Comparison of ENCODE assay signal across 16 cellular contexts in genomic region chr19:40393894-40394815, GRCh38. TPM values are rescaled to one million over a fixed set of nuclear protein-coding genes. Genes with fewer than 3 reads are reported as not detected.
A peak's percentile ranks its signal among the peaks of the same experiment; 100 is the strongest.
DNase-seq lines count a peak whose midpoint lies in the region; ATAC-seq and TF ChIP-seq lines count a peak whose summit lies in the region.
"Had no signal": no experiment of that assay in that cellular context is flagged by ENCODE, and none has a peak within 500 bp of the region (broad histone marks: within the 10 kb centered on the region; RNA-seq: fewer than 3 reads in every experiment).

No MANE protein-coding gene starts in this region.

- H3K4me1 Mint-ChIP-seq in neural crest cell = peaks cover 3% of the 10 kb centered on the region
- peaks cover 4% of the 10 kb centered on the region for H3K4me1 Mint-ChIP-seq in stimulated activated memory B cell treated with anti-CD40 and anti-IgM and Interleukin-4, amounts not matched to agents 10 μg/mL and 1 μg/mL and 100 μg/mL, for 72 hours
- H3K4me1 Mint-ChIP-seq in activated T-cell treated with anti-CD3 and anti-CD28 coated beads, Interleukin-2, amount 50 U/mL, for 24 hours (ENCODE audit: low read depth) = peaks cover 1% of the 10 kb centered on the region

- intact Hi-C loops in PC-9 (cut with micrococcal nuclease; ENCODE audit: unreplicated experiment) = loop anchor here (2.0 to 10.0 kb wide), 3 partner anchors 47 to 131 kb away; partner anchors contain the start of genes BLVRB, C19orf47 and PLD3

- H3K36me3 Mint-ChIP-seq in neural crest cell (ENCODE audit: low read depth) = no peaks in the 10 kb centered on the region
- H3K36me3 Mint-ChIP-seq in stimulated activated memory B cell treated with anti-CD40 and anti-IgM and Interleukin-4, amounts not matched to agents 10 μg/mL and 1 μg/mL and 100 μg/mL, for 72 hours = peaks cover 3% of the 10 kb centered on the region
- no peaks in the 10 kb centered on the region for H3K36me3 Mint-ChIP-seq in activated T-cell treated with anti-CD3 and anti-CD28 coated beads, Interleukin-2, amount 50 U/mL, for 24 hours (ENCODE audit: low read depth)

- no peaks in the 10 kb centered on the region for H3K9me3 ChIP-seq in PC-9 (ENCODE audit: insufficient read depth, low read depth)

- TF ChIP-seq CTCF in PC-9 (conservative IDR thresholded peaks at IDR 0.05) = no peak
- no peak for TF ChIP-seq CTCF in neural crest cell (conservative IDR thresholded peaks at IDR 0.05)

- H3F3A ChIP-seq in PC-9 (ENCODE audit: insufficient read depth, low read depth) = no peaks in the 10 kb centered on the region

- no peak overlapping the region for H3K27ac ChIP-seq in PC-9

- POLR2A ChIA-PET in PC-9 (lab: Charles Lee; ENCODE audit: unreplicated experiment) = no interaction called here

- H3K36me3 ChIP-seq in H7 (replicated peaks; ENCODE audit: control insufficient read depth, insufficient read depth, low read length) = no peaks in the 10 kb centered on the region
- H3K36me3 ChIP-seq in PC-9 (ENCODE audit: low read depth) = no peaks in the 10 kb centered on the region

- no peak overlapping the region for H2AFZ ChIP-seq in PC-9

- H3K9me3 Mint-ChIP-seq in neural crest cell = no peaks in the 10 kb centered on the region
- H3K9me3 Mint-ChIP-seq in stimulated activated memory B cell treated with anti-CD40 and anti-IgM and Interleukin-4, amounts not matched to agents 10 μg/mL and 1 μg/mL and 100 μg/mL, for 72 hours = no peaks in the 10 kb centered on the region
- no peaks in the 10 kb centered on the region for H3K9me3 Mint-ChIP-seq in activated T-cell treated with anti-CD3 and anti-CD28 coated beads, Interleukin-2, amount 50 U/mL, for 24 hours
- H3K9me3 Mint-ChIP-seq: CD4-positive, alpha-beta T cell; IgD-negative memory B cell had no signal

- H3K4me3 Mint-ChIP-seq in neural crest cell = no peak overlapping the region
- H3K4me3 Mint-ChIP-seq in stimulated activated memory B cell treated with anti-CD40 and anti-IgM and Interleukin-4, amounts not matched to agents 10 μg/mL and 1 μg/mL and 100 μg/mL, for 72 hours = no peak overlapping the region
- no peak overlapping the region for H3K4me3 Mint-ChIP-seq in activated T-cell treated with anti-CD3 and anti-CD28 coated beads, Interleukin-2, amount 50 U/mL, for 24 hours
- H3K4me3 Mint-ChIP-seq: B cell; CD4-positive, alpha-beta T cell; IgD-negative memory B cell had no signal

- no peaks in the 10 kb centered on the region for H3K27me3 Mint-ChIP-seq in neural crest cell (ENCODE audit: low read depth)
- peaks cover 15% of the 10 kb centered on the region for H3K27me3 Mint-ChIP-seq in stimulated activated memory B cell treated with anti-CD40 and anti-IgM and Interleukin-4, amounts not matched to agents 10 μg/mL and 1 μg/mL and 100 μg/mL, for 72 hours
- no peaks in the 10 kb centered on the region for H3K27me3 Mint-ChIP-seq in activated T-cell treated with anti-CD3 and anti-CD28 coated beads, Interleukin-2, amount 50 U/mL, for 24 hours
- H3K27me3 Mint-ChIP-seq: CD4-positive, alpha-beta T cell had no signal

- DNase-seq in H7 = peak; percentile 61
- DNase-seq in PC-9 = no peak
- DNase-seq in neural crest cell (ENCODE audit: low read depth, low spot score) = no peak
- DNase-seq in DMS153 treated with DMSO at 0.1 percent for 48 hours (lab: John Stamatoyannopoulos, UW; ENCODE audit: unreplicated experiment) = no peak
- DNase-seq in activated T-cell treated with anti-CD3 and anti-CD28 coated beads, Interleukin-2, amount 50 U/mL, for 24 hours = no peak
- DNase-seq in T-helper 1 cell = no peak
- DNase-seq: C1 segment of cervical spinal cord; CD4-positive, alpha-beta T cell; DMS53; GOT3; HCEC 1CT had no signal

- peak; percentile 11 for ATAC-seq in stimulated activated memory B cell treated with anti-CD40 and anti-IgM and Interleukin-4, amounts not matched to agents 10 μg/mL and 1 μg/mL and 100 μg/mL, for 72 hours

- peak overlapping the region; percentile 77; the same call in 1 of the 2 replicates for H3K4me2 ChIP-seq in PC-9

- peaks cover 10% of the 10 kb centered on the region for H3K27me3 ChIP-seq in H7 (ENCODE audit: control insufficient read depth, insufficient read depth, low read length)
- no peaks in the 10 kb centered on the region for H3K27me3 ChIP-seq in PC-9 (ENCODE audit: insufficient read depth, low read depth)

- peak overlapping the region; percentile 84 for H3K27ac Mint-ChIP-seq in neural crest cell (ENCODE audit: unreplicated experiment)
- no peak overlapping the region for H3K27ac Mint-ChIP-seq in stimulated activated memory B cell treated with anti-CD40 and anti-IgM and Interleukin-4, amounts not matched to agents 10 μg/mL and 1 μg/mL and 100 μg/mL, for 72 hours
- H3K27ac Mint-ChIP-seq in activated T-cell treated with anti-CD3 and anti-CD28 coated beads, Interleukin-2, amount 50 U/mL, for 24 hours = no peak overlapping the region
- H3K27ac Mint-ChIP-seq: B cell; CD4-positive, alpha-beta T cell; IgD-negative memory B cell had no signal

- no peaks in the 10 kb centered on the region for H3K9me2 ChIP-seq in PC-9 (ENCODE audit: insufficient read depth)

- no peak overlapping the region for H3K4me3 ChIP-seq in H7 (ENCODE audit: insufficient read depth, low read depth, low read length)
- no peak overlapping the region for H3K4me3 ChIP-seq in PC-9
- H3K4me3 ChIP-seq: GM12878 had no signal

- no peaks in the 10 kb centered on the region for H4K20me1 ChIP-seq in PC-9 (ENCODE audit: insufficient read depth)

- BruUV-seq in PC-9 (replicated peaks; lab: Mats Ljungman, UMichigan) = no TSS peak

- peaks cover 18% of the 10 kb centered on the region for H3K4me1 ChIP-seq in PC-9 (replicated peaks; ENCODE audit: insufficient read depth)

- CTCF ChIA-PET in PC-9 (lab: Charles Lee) = interaction anchor here (0.5 to 0.7 kb wide), 3 partner anchors 18 to 77 kb away, joined by 3 to 4 read pairs (median 3); no protein-coding TSS in a partner anchor

- no peaks in the 10 kb centered on the region for H3K79me2 ChIP-seq in PC-9 (ENCODE audit: low read depth)

RNA-seq across cellular contexts. Expression of gene HIPK4, which starts 4.2 kb away (rescaled TPM):
- total RNA-seq in H7 (2014; rRNA removed; shearing (Covaris generic)) = 0.15 and 0.24 TPM in 2 replicates
- total RNA-seq in PC-9 (2021) = 0.37 and 0.38 TPM in 2 replicates
- 0.11 and 0.30 TPM in 2 replicates for total RNA-seq in neural crest cell
- total RNA-seq: HT-29 had no signal

RNA-seq across cellular contexts. Expression of gene PRX, which starts 19.0 kb away (rescaled TPM):
- 5.0 and 10.7 TPM in 2 replicates for total RNA-seq in H7 (2014; rRNA removed; shearing (Covaris generic))
- 6.6 and 9.2 TPM in 2 replicates for total RNA-seq in PC-9 (2021)
- total RNA-seq in neural crest cell = 2.8 and 2.9 TPM in 2 replicates

RNA-seq across cellular contexts. Expression of gene SERTAD1, which starts 31.6 kb away (rescaled TPM):
- total RNA-seq in H7 (2014; rRNA removed; shearing (Covaris generic)) = 3.7 and 4.4 TPM in 2 replicates
- total RNA-seq in PC-9 (2021) = 7.8 and 8.5 TPM in 2 replicates
- 3.2 and 3.3 TPM in 2 replicates for total RNA-seq in neural crest cell

RNA-seq across cellular contexts. Expression of gene PLD3, which starts 45.7 kb away (rescaled TPM):
- total RNA-seq in H7 (2014; rRNA removed; shearing (Covaris generic)) = 332 and 352 TPM in 2 replicates
- total RNA-seq in PC-9 (2021) = 146 and 187 TPM in 2 replicates
- 200 and 208 TPM in 2 replicates for total RNA-seq in neural crest cell

RNA-seq across cellular contexts. Expression of gene C19orf47, which starts 46.0 kb away (rescaled TPM):
- total RNA-seq in H7 (2014; rRNA removed; shearing (Covaris generic)) = 8.2 and 11.8 TPM in 2 replicates
- total RNA-seq in PC-9 (2021) (17.3 and 21.2 TPM in 2 replicates), neural crest cell (19.0 and 21.0 TPM in 2 replicates)
